In genomic region chr4:61401771-61402170, GRCh38 we compare ENCODE assay signal across 25 cellular contexts.
"Had no signal": no experiment of that assay in that cellular context is flagged by ENCODE, and none has a peak within 500 bp of the region (broad histone marks: within the 10 kb centered on the region; RNA-seq: fewer than 3 reads in every experiment).

No MANE protein-coding gene starts in this region.

- H3K36me3 Mint-ChIP-seq: activated CD8-positive, alpha-beta memory T cell treated with anti-CD3 and anti-CD28 coated beads, Interleukin-2, amount 10 ng/mL, durations not matched to agents 7 days and 5 days; activated naive CD4-positive, alpha-beta T cell treated with anti-CD3 and anti-CD28 coated beads, Interleukin-2, amount 50 U/mL, for 24 hours; immature natural killer cell; naive thymus-derived CD4-positive, alpha-beta T cell; WTC11 had no signal

- H3K9me3 Mint-ChIP-seq: activated naive CD4-positive, alpha-beta T cell treated with anti-CD3 and anti-CD28 coated beads, Interleukin-2, amount 50 U/mL, for 24 hours; endodermal cell; WTC11 had no signal

- ATAC-seq: activated CD8-positive, alpha-beta memory T cell treated with anti-CD3 and anti-CD28 coated beads, Interleukin-2, amount 10 ng/mL, durations not matched to agents 7 days and 5 days; activated CD8-positive, alpha-beta T cell treated with anti-CD3 and anti-CD28 coated beads for 36 hours; esophagus mucosa; heart left ventricle; left colon; naive thymus-derived CD4-positive, alpha-beta T cell; pancreas; sciatic nerve; WTC11 had no signal

- H3K27me3 Mint-ChIP-seq: activated CD8-positive, alpha-beta memory T cell treated with anti-CD3 and anti-CD28 coated beads, Interleukin-2, amount 10 ng/mL, durations not matched to agents 7 days and 5 days; activated CD8-positive, alpha-beta T cell treated with anti-CD3 and anti-CD28 coated beads for 36 hours; activated naive CD4-positive, alpha-beta T cell treated with anti-CD3 and anti-CD28 coated beads, Interleukin-2, amount 50 U/mL, for 24 hours; naive thymus-derived CD4-positive, alpha-beta T cell; stimulated activated naive CD8-positive, alpha-beta T cell treated with anti-CD3 and anti-CD28 coated beads, Interleukin-15, Interleukin-2, amounts not matched to agents 100 ng/mL and 50 ng/mL, for 24 hours had no signal

- DNase-seq: activated CD4-positive, alpha-beta T cell treated with anti-CD3 and anti-CD28 coated beads, Interleukin-2, amount 50 U/mL, for 1 hour; activated CD8-positive, alpha-beta memory T cell treated with anti-CD3 and anti-CD28 coated beads, Interleukin-2, amount 10 ng/mL, durations not matched to agents 7 days and 5 days; activated CD8-positive, alpha-beta T cell treated with anti-CD3 and anti-CD28 coated beads for 36 hours; activated T-cell treated with anti-CD3 and anti-CD28 coated beads, Interleukin-2, amount 50 U/mL, for 48 hours; central memory CD4-positive, alpha-beta T cell; endodermal cell; foreskin fibroblast; heart left ventricle; hypothalamus; immature natural killer cell; kidney; left colon; midbrain; naive thymus-derived CD4-positive, alpha-beta T cell; pancreas; retina; stimulated activated CD4-positive, alpha-beta T cell treated with anti-CD3 and anti-CD28 coated beads, Interleukin-12 subunit alpha, Interleukin-12 subunit beta, amount 100 ng/mL, for 4 hours; stimulated activated CD4-positive, alpha-beta T cell treated with anti-CD3 and anti-CD28 coated beads, Interleukin-4, amount 100 ng/mL, for 1 hour; trophoblast cell had no signal

- H3K27ac Mint-ChIP-seq: activated CD8-positive, alpha-beta memory T cell treated with anti-CD3 and anti-CD28 coated beads, Interleukin-2, amount 10 ng/mL, durations not matched to agents 7 days and 5 days; activated CD8-positive, alpha-beta T cell treated with anti-CD3 and anti-CD28 coated beads for 36 hours; activated naive CD4-positive, alpha-beta T cell treated with anti-CD3 and anti-CD28 coated beads, Interleukin-2, amount 50 U/mL, for 24 hours; activated T-helper 2 cell treated with anti-CD3 and anti-CD28 coated beads, Interferon-gamma antibody, Interleukin-2, Interleukin-4, amounts not matched to agents 10 μg/mL and 5 μg/mL and 100 μg/mL, durations not matched to agents 14 hours and 24 hours and 36 hours; endodermal cell; immature natural killer cell; naive thymus-derived CD4-positive, alpha-beta T cell; stimulated activated naive CD8-positive, alpha-beta T cell treated with anti-CD3 and anti-CD28 coated beads, Interleukin-15, Interleukin-2, amounts not matched to agents 100 ng/mL and 50 ng/mL, for 24 hours; WTC11 had no signal

- H3K4me3 Mint-ChIP-seq: activated CD8-positive, alpha-beta memory T cell treated with anti-CD3 and anti-CD28 coated beads, Interleukin-2, amount 10 ng/mL, durations not matched to agents 7 days and 5 days; activated CD8-positive, alpha-beta T cell treated with anti-CD3 and anti-CD28 coated beads for 36 hours; activated naive CD4-positive, alpha-beta T cell treated with anti-CD3 and anti-CD28 coated beads, Interleukin-2, amount 50 U/mL, for 24 hours; endodermal cell; immature natural killer cell; naive thymus-derived CD4-positive, alpha-beta T cell; stimulated activated naive CD8-positive, alpha-beta T cell treated with anti-CD3 and anti-CD28 coated beads, Interleukin-15, Interleukin-2, amounts not matched to agents 100 ng/mL and 50 ng/mL, for 24 hours; WTC11 had no signal

- H3K4me1 Mint-ChIP-seq: activated CD8-positive, alpha-beta memory T cell treated with anti-CD3 and anti-CD28 coated beads, Interleukin-2, amount 10 ng/mL, durations not matched to agents 7 days and 5 days; activated naive CD4-positive, alpha-beta T cell treated with anti-CD3 and anti-CD28 coated beads, Interleukin-2, amount 50 U/mL, for 24 hours; immature natural killer cell; naive thymus-derived CD4-positive, alpha-beta T cell had no signal
